ENCODE assay signal across 29 cellular contexts in the genomic region with DNA sequence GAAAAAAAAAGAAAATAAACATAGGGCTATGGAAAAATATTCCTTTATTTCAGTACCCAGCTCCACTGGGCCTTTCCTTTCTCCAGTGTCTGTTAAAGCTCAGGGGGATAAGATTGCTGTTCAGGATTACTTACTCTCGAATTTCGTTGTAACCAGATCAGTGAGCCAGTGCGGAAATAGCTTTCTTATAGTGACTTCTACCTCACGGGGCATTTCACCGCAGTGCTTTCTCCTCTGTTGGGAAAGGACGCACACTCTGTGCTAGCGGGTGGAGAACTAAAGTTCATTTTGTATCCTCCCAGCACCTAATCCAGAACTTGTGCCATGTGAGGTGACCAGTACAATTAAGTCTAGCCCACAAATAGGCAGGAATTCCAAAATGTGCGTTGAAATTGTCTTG.
"Had no signal": no experiment of that assay in that cellular context is flagged by ENCODE, and none has a peak within 500 bp of the region (broad histone marks: within the 10 kb centered on the region; RNA-seq: fewer than 3 reads in every experiment).

No MANE protein-coding gene starts in this region.

- H3K4me3 ChIP-seq: cardiac muscle cell, K562, Peyer's patch, SJCRH30 had no signal

- H3K4me2 ChIP-seq: SK-N-SH had no signal

- H3K4me3 Mint-ChIP-seq: activated CD4-positive, alpha-beta memory T cell treated with anti-CD3 and anti-CD28 coated beads for 36 hours; activated CD4-positive, alpha-beta T cell treated with anti-CD3 and anti-CD28 coated beads, Interleukin-2, amount 10 ng/mL, durations not matched to agents 7 days and 5 days; activated naive CD8-positive, alpha-beta T cell treated with anti-CD3 and anti-CD28 coated beads, Interleukin-2, amount 50 U/mL, for 24 hours had no signal

- H3K9me3 ChIP-seq: Peyer's patch, SJCRH30, SK-N-SH had no signal

- H3K27me3 ChIP-seq: brain microvascular endothelial cell, cardiac muscle cell, Peyer's patch, SJCRH30 had no signal

- H3K9me3 Mint-ChIP-seq: activated CD4-positive, alpha-beta memory T cell treated with anti-CD3 and anti-CD28 coated beads for 36 hours; activated CD4-positive, alpha-beta T cell treated with anti-CD3 and anti-CD28 coated beads, Interleukin-2, amount 10 ng/mL, durations not matched to agents 7 days and 5 days; activated naive CD8-positive, alpha-beta T cell treated with anti-CD3 and anti-CD28 coated beads, Interleukin-2, amount 50 U/mL, for 24 hours had no signal

- H3K27ac ChIP-seq: brain microvascular endothelial cell, cardiac muscle cell, Peyer's patch, RWPE1, SJCRH30, VCaP had no signal

- DNase-seq: activated CD4-positive, alpha-beta memory T cell treated with anti-CD3 and anti-CD28 coated beads for 36 hours; activated CD4-positive, alpha-beta T cell treated with anti-CD3 and anti-CD28 coated beads, Interleukin-2, amount 10 ng/mL, durations not matched to agents 7 days and 5 days; activated CD4-positive, CD25-positive, alpha-beta regulatory T cell; activated CD8-positive, alpha-beta memory T cell treated with anti-CD3 and anti-CD28 coated beads, Interleukin-2, amount 50 U/mL, for 48 hours; activated naive CD4-positive, alpha-beta T cell treated with anti-CD3 and anti-CD28 coated beads, Interleukin-2, amount 50 U/mL, for 16 hours; activated naive CD8-positive, alpha-beta T cell treated with anti-CD3 and anti-CD28 coated beads, Interleukin-2, amount 50 U/mL, for 24 hours; activated T-cell treated with anti-CD3 and anti-CD28 coated beads, Interleukin-2, amount 50 U/mL, for 1 hour; amygdala; brain microvascular endothelial cell; Karpas-422; MM.1S; NCI-H1105 treated with DMSO at 0.1 percent for 48 hours; NCI-H146; NCI-H187 treated with DMSO at 0.1 percent for 48 hours; NCI-H2081 treated with DMSO at 0.1 percent for 48 hours; NCI-H345; NCI-H510A; NCI-H526 treated with DMSO at 0.1 percent for 48 hours; Right ventricle myocardium superior; SJCRH30; SK-N-SH; SW 1271; T-helper 2 cell; T1000 had no signal

- H3K4me1 ChIP-seq: Peyer's patch, SJCRH30 had no signal

- H3K9ac ChIP-seq: SK-N-SH had no signal

- H3K27ac Mint-ChIP-seq: activated CD4-positive, alpha-beta memory T cell treated with anti-CD3 and anti-CD28 coated beads for 36 hours; activated CD4-positive, alpha-beta T cell treated with anti-CD3 and anti-CD28 coated beads, Interleukin-2, amount 10 ng/mL, durations not matched to agents 7 days and 5 days; activated naive CD8-positive, alpha-beta T cell treated with anti-CD3 and anti-CD28 coated beads, Interleukin-2, amount 50 U/mL, for 24 hours had no signal

- H3K36me3 ChIP-seq: brain microvascular endothelial cell had no signal

- H3K27me3 Mint-ChIP-seq: activated CD4-positive, alpha-beta memory T cell treated with anti-CD3 and anti-CD28 coated beads for 36 hours; activated CD4-positive, alpha-beta T cell treated with anti-CD3 and anti-CD28 coated beads, Interleukin-2, amount 10 ng/mL, durations not matched to agents 7 days and 5 days; activated naive CD8-positive, alpha-beta T cell treated with anti-CD3 and anti-CD28 coated beads, Interleukin-2, amount 50 U/mL, for 24 hours had no signal
